13 cellular contexts compared by ENCODE assay signal in genomic region chr4:166169111-166169510, GRCh38.
DNase-seq lines count a peak whose midpoint lies in the region; ATAC-seq, FAIRE-seq and TF ChIP-seq lines count a peak whose summit lies in the region.
"Had no signal": no experiment of that assay in that cellular context is flagged by ENCODE, and none has a peak within 500 bp of the region (broad histone marks: within the 10 kb centered on the region; RNA-seq: fewer than 3 reads in every experiment).

No MANE protein-coding gene starts in this region.

- H3K27me3 ChIP-seq in small intestine (ENCODE audit: control insufficient read depth in 2 of 2, insufficient read depth in 2 of 2, low read length in 2 of 2): no peaks in the 10 kb centered on the region
- no peaks in the 10 kb centered on the region for H3K27me3 ChIP-seq in adrenal gland
- H3K27me3 ChIP-seq: neutrophil had no signal

- H3K4me1 ChIP-seq in small intestine (ENCODE audit: control insufficient read depth in 2 of 2, insufficient read depth in 1 of 2, low read depth in 1 of 2, low read length in 1 of 2): no peaks in the 10 kb centered on the region
- H3K4me1 ChIP-seq in adrenal gland (replicated peaks in 1 of 2): no peaks in the 10 kb centered on the region

- TF ChIP-seq EP300 in Ishikawa (IDR thresholded peaks at IDR 0.05; ENCODE audit: borderline replicate concordance): no peak

- H3K36me3 Mint-ChIP-seq in activated CD4-positive, alpha-beta T cell treated with anti-CD3 and anti-CD28 coated beads for 36 hours (ENCODE audit: low read depth): no peaks in the 10 kb centered on the region
- H3K36me3 Mint-ChIP-seq in activated CD4-positive, alpha-beta memory T cell treated with anti-CD3 and anti-CD28 coated beads, Interleukin-2, amount 10 ng/mL, durations not matched to agents 7 days and 5 days (ENCODE audit: low read depth): no peaks in the 10 kb centered on the region
- H3K36me3 Mint-ChIP-seq: CD4-positive, CD25-positive, alpha-beta regulatory T cell; stimulated activated naive B cell treated with anti-CD40 and anti-IgM and Interleukin-4, amounts not matched to agents 10 μg/mL and 1 μg/mL and 100 μg/mL, for 72 hours had no signal

- no peak for TF ChIP-seq POLR2A in adrenal gland (IDR thresholded peaks at IDR 0.05)

- H3K4me3 ChIP-seq in small intestine (ENCODE audit: low read depth in 1 of 2, low read length in 2 of 2) (no peak overlapping the region), adrenal gland (no peak overlapping the region)

- H3K4me1 Mint-ChIP-seq in activated CD4-positive, alpha-beta T cell treated with anti-CD3 and anti-CD28 coated beads for 36 hours: no peaks in the 10 kb centered on the region
- no peaks in the 10 kb centered on the region for H3K4me1 Mint-ChIP-seq in activated CD4-positive, alpha-beta memory T cell treated with anti-CD3 and anti-CD28 coated beads, Interleukin-2, amount 10 ng/mL, durations not matched to agents 7 days and 5 days
- H3K4me1 Mint-ChIP-seq: CD4-positive, CD25-positive, alpha-beta regulatory T cell; stimulated activated naive B cell treated with anti-CD40 and anti-IgM and Interleukin-4, amounts not matched to agents 10 μg/mL and 1 μg/mL and 100 μg/mL, for 72 hours had no signal

- H3K4me3 Mint-ChIP-seq in activated CD4-positive, alpha-beta T cell treated with anti-CD3 and anti-CD28 coated beads for 36 hours: no peak overlapping the region
- H3K4me3 Mint-ChIP-seq in activated CD4-positive, alpha-beta memory T cell treated with anti-CD3 and anti-CD28 coated beads, Interleukin-2, amount 10 ng/mL, durations not matched to agents 7 days and 5 days: no peak overlapping the region
- H3K4me3 Mint-ChIP-seq: CD4-positive, CD25-positive, alpha-beta regulatory T cell; stimulated activated naive B cell treated with anti-CD40 and anti-IgM and Interleukin-4, amounts not matched to agents 10 μg/mL and 1 μg/mL and 100 μg/mL, for 72 hours had no signal

- H3K9me3 Mint-ChIP-seq in activated CD4-positive, alpha-beta T cell treated with anti-CD3 and anti-CD28 coated beads for 36 hours (ENCODE audit: low read depth): no peaks in the 10 kb centered on the region
- no peaks in the 10 kb centered on the region for H3K9me3 Mint-ChIP-seq in activated CD4-positive, alpha-beta memory T cell treated with anti-CD3 and anti-CD28 coated beads, Interleukin-2, amount 10 ng/mL, durations not matched to agents 7 days and 5 days
- H3K9me3 Mint-ChIP-seq: CD4-positive, CD25-positive, alpha-beta regulatory T cell; stimulated activated naive B cell treated with anti-CD40 and anti-IgM and Interleukin-4, amounts not matched to agents 10 μg/mL and 1 μg/mL and 100 μg/mL, for 72 hours had no signal

- H3K27ac ChIP-seq in small intestine (ENCODE audit: low read depth in 1 of 2, low read length in 1 of 2) (no peak overlapping the region), adrenal gland (no peak overlapping the region)
- H3K27ac ChIP-seq: neutrophil had no signal

- intact Hi-C loops in activated CD4-positive, alpha-beta T cell treated with anti-CD3 and anti-CD28 coated beads for 36 hours (cut with DNase I, micrococcal nuclease): loop anchor here in 1 of 2 experiments (5.0 to 10.0 kb wide), 3 partner anchors 83 to 1453 kb away; no protein-coding TSS in a partner anchor
- intact Hi-C loops in adrenal gland (cut with DNase I): loop anchor here in 1 of 2 donors (5.0 to 10.0 kb wide), 3 partner anchors 83 to 1908 kb away; no protein-coding TSS in a partner anchor

- H3K27ac Mint-ChIP-seq in activated CD4-positive, alpha-beta T cell treated with anti-CD3 and anti-CD28 coated beads for 36 hours: no peak overlapping the region
- no peak overlapping the region for H3K27ac Mint-ChIP-seq in activated CD4-positive, alpha-beta memory T cell treated with anti-CD3 and anti-CD28 coated beads, Interleukin-2, amount 10 ng/mL, durations not matched to agents 7 days and 5 days
- H3K27ac Mint-ChIP-seq: CD4-positive, CD25-positive, alpha-beta regulatory T cell; stimulated activated naive B cell treated with anti-CD40 and anti-IgM and Interleukin-4, amounts not matched to agents 10 μg/mL and 1 μg/mL and 100 μg/mL, for 72 hours had no signal

- TF ChIP-seq CTCF in adrenal gland (IDR thresholded peaks at IDR 0.05): no peak

- no peaks in the 10 kb centered on the region for H3K27me3 Mint-ChIP-seq in activated CD4-positive, alpha-beta T cell treated with anti-CD3 and anti-CD28 coated beads for 36 hours
- H3K27me3 Mint-ChIP-seq in activated CD4-positive, alpha-beta memory T cell treated with anti-CD3 and anti-CD28 coated beads, Interleukin-2, amount 10 ng/mL, durations not matched to agents 7 days and 5 days: no peaks in the 10 kb centered on the region
- H3K27me3 Mint-ChIP-seq: CD4-positive, CD25-positive, alpha-beta regulatory T cell; stimulated activated naive B cell treated with anti-CD40 and anti-IgM and Interleukin-4, amounts not matched to agents 10 μg/mL and 1 μg/mL and 100 μg/mL, for 72 hours had no signal

- H3K9me3 ChIP-seq in small intestine (ENCODE audit: control insufficient read depth, low read depth) (no peaks in the 10 kb centered on the region), adrenal gland (replicated peaks in 1 of 3) (no peaks in the 10 kb centered on the region)
- H3K9me3 ChIP-seq: neutrophil had no signal

- peak; percentile 6 for DNase-seq in activated CD4-positive, alpha-beta T cell treated with anti-CD3 and anti-CD28 coated beads for 36 hours
- DNase-seq in activated CD4-positive, alpha-beta T cell treated with anti-CD3 and anti-CD28 coated beads, Interleukin-2, amount 50 U/mL, for 1 hour: no peak
- peak; percentile 4 for DNase-seq in astrocyte of the hippocampus (ENCODE audit: low read depth, low spot score)
- peak; percentile 4 for DNase-seq in small intestine
- DNase-seq in adrenal gland: no peak
- DNase-seq in activated CD4-positive, alpha-beta memory T cell treated with anti-CD3 and anti-CD28 coated beads, Interleukin-2, amount 10 ng/mL, durations not matched to agents 7 days and 5 days: no peak
- DNase-seq: CD4-positive, CD25-positive, alpha-beta regulatory T cell; NCI-H2081 treated with DMSO at 0.1 percent for 48 hours; stimulated activated naive B cell treated with anti-CD40 and anti-IgM and Interleukin-4, amounts not matched to agents 10 μg/mL and 1 μg/mL and 100 μg/mL, for 72 hours had no signal

- POLR2A ChIA-PET in activated CD4-positive, alpha-beta T cell treated with anti-CD3 and anti-CD28 coated beads for 36 hours (lab: Charles Lee): no interaction called here
- POLR2A ChIA-PET in activated CD4-positive, alpha-beta memory T cell treated with anti-CD3 and anti-CD28 coated beads, Interleukin-2, amount 10 ng/mL, durations not matched to agents 7 days and 5 days (lab: Charles Lee): no interaction called here

- TF ChIP-seq RAD21 in Ishikawa (IDR thresholded peaks at IDR 0.05; ENCODE audit: low read depth): peak; percentile 52

- WGBS in small intestine, 3 donors: 48 to 57% (median 55%) methylated on average over 3 of the region's 3 CpGs
- 42 to 56% (median 50%) methylated on average over 3 of the region's 3 CpGs for WGBS in adrenal gland, 4 donors

- CTCF ChIA-PET in activated CD4-positive, alpha-beta T cell treated with anti-CD3 and anti-CD28 coated beads for 36 hours (lab: Charles Lee): interaction anchor here (0.7 kb wide), 1 partner anchor 1555 kb away, joined by 3 read pairs; no protein-coding TSS in a partner anchor
- CTCF ChIA-PET in activated CD4-positive, alpha-beta memory T cell treated with anti-CD3 and anti-CD28 coated beads, Interleukin-2, amount 10 ng/mL, durations not matched to agents 7 days and 5 days (lab: Charles Lee): no interaction called here

- FAIRE-seq in small intestine (lab: Jason Lieb, UNC): no peak
- FAIRE-seq: endothelial cell of umbilical vein had no signal

- H3K36me3 ChIP-seq in small intestine (ENCODE audit: control insufficient read depth in 2 of 2, insufficient read depth in 2 of 2, low read length in 2 of 2): no peaks in the 10 kb centered on the region
- no peaks in the 10 kb centered on the region for H3K36me3 ChIP-seq in adrenal gland (replicated peaks in 1 of 2)
- H3K36me3 ChIP-seq: neutrophil had no signal

- no peak for ATAC-seq in activated CD4-positive, alpha-beta T cell treated with anti-CD3 and anti-CD28 coated beads for 36 hours
- ATAC-seq in activated CD4-positive, CD25-positive, alpha-beta regulatory T cell treated with anti-CD3 and anti-CD28 coated beads, Interleukin-2, amount 50 U/mL, for 24 hours: no peak
- ATAC-seq: stimulated activated naive B cell treated with anti-CD40 and anti-IgM and Interleukin-4, amounts not matched to agents 10 μg/mL and 1 μg/mL and 100 μg/mL, for 72 hours had no signal

TF ChIP-seq in Ishikawa, 13 proteins besides CTCF, POLR2A, EP300 and RAD21 (continues in another document):
- TF ChIP-seq TAF1 (IDR thresholded peaks at IDR 0.05; ENCODE audit: low read depth) (no peak), CEBPB (IDR thresholded peaks at IDR 0.05) (no peak), FOXM1 (IDR thresholded peaks at IDR 0.05; ENCODE audit: borderline replicate concordance, low read depth) (no peak), ZBTB7A (IDR thresholded peaks at IDR 0.05; ENCODE audit: low read depth) (no peak), NFIC (IDR thresholded peaks at IDR 0.05) (no peak), TCF12 (IDR thresholded peaks at IDR 0.05; ENCODE audit: low read depth) (no peak)
- TF ChIP-seq, protein P1, sequence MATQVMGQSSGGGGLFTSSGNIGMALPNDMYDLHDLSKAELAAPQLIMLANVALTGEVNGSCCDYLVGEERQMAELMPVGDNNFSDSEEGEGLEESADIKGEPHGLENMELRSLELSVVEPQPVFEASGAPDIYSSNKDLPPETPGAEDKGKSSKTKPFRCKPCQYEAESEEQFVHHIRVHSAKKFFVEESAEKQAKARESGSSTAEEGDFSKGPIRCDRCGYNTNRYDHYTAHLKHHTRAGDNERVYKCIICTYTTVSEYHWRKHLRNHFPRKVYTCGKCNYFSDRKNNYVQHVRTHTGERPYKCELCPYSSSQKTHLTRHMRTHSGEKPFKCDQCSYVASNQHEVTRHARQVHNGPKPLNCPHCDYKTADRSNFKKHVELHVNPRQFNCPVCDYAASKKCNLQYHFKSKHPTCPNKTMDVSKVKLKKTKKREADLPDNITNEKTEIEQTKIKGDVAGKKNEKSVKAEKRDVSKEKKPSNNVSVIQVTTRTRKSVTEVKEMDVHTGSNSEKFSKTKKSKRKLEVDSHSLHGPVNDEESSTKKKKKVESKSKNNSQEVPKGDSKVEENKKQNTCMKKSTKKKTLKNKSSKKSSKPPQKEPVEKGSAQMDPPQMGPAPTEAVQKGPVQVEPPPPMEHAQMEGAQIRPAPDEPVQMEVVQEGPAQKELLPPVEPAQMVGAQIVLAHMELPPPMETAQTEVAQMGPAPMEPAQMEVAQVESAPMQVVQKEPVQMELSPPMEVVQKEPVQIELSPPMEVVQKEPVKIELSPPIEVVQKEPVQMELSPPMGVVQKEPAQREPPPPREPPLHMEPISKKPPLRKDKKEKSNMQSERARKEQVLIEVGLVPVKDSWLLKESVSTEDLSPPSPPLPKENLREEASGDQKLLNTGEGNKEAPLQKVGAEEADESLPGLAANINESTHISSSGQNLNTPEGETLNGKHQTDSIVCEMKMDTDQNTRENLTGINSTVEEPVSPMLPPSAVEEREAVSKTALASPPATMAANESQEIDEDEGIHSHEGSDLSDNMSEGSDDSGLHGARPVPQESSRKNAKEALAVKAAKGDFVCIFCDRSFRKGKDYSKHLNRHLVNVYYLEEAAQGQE (IDR thresholded peaks at IDR 0.05; ENCODE audit: low read depth): no peak

Comparison
In these comparisons a context has a peak if more than half of its experiments do, and no peak if none do; other contexts are left out.
1. DNase-seq: peak in activated CD4-positive, alpha-beta T cell treated with anti-CD3 and anti-CD28 coated beads for 36 hours (single experiment), astrocyte of the hippocampus (single experiment) and small intestine (single experiment); none in activated CD4-positive, alpha-beta T cell treated with anti-CD3 and anti-CD28 coated beads, Interleukin-2, amount 50 U/mL, for 1 hour (single experiment), adrenal gland (0 of 7) and activated CD4-positive, alpha-beta memory T cell treated with anti-CD3 and anti-CD28 coated beads, Interleukin-2, amount 10 ng/mL, durations not matched to agents 7 days and 5 days (single experiment).